In the genomic region with DNA sequence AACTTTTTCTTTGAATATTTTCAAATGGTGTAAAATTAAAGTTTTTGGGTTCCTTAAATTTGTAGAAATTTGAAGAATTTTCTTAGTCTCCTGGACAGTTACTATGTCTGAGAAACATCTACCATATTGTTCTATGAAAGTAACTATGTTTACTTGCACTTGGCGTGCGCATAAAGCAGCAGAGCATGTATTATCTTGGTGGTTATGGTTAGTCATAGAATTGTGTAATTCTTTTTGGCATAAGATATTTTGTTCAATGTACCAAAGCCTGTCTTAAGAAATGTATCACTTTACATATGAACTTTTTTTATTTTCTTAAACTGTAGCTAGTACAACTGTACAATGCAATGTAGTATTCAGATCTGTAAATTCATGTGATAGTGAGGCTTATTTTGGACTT, we compare ENCODE assay signal across 18 cellular contexts. TPM values are rescaled to one million over a fixed set of nuclear protein-coding genes. Genes with fewer than 3 reads are reported as not detected.
DNase-seq lines count a peak whose midpoint lies in the region; ATAC-seq and TF ChIP-seq lines count a peak whose summit lies in the region.
"Had no signal": no experiment of that assay in that cellular context is flagged by ENCODE, and none has a peak within 500 bp of the region (broad histone marks: within the 10 kb centered on the region; RNA-seq: fewer than 3 reads in every experiment).

No MANE protein-coding gene starts in this region.

- H3K27me3 ChIP-seq in osteoblast (ENCODE audit: insufficient read depth, low read length): no peaks in the 10 kb centered on the region
- H3K27me3 ChIP-seq: thyroid gland had no signal

- no peaks in the 10 kb centered on the region for H3K9me3 Mint-ChIP-seq in activated naive CD8-positive, alpha-beta T cell treated with anti-CD3 and anti-CD28 coated beads for 36 hours

- no peak overlapping the region for H3K4me3 Mint-ChIP-seq in activated naive CD8-positive, alpha-beta T cell treated with anti-CD3 and anti-CD28 coated beads for 36 hours
- H3K4me3 Mint-ChIP-seq: CD14-positive monocyte, naive B cell had no signal

- no peaks in the 10 kb centered on the region for H3K36me3 Mint-ChIP-seq in activated naive CD8-positive, alpha-beta T cell treated with anti-CD3 and anti-CD28 coated beads for 36 hours
- H3K36me3 Mint-ChIP-seq: naive B cell had no signal

- no peaks in the 10 kb centered on the region for H3K4me1 Mint-ChIP-seq in activated naive CD8-positive, alpha-beta T cell treated with anti-CD3 and anti-CD28 coated beads for 36 hours
- H3K4me1 Mint-ChIP-seq: CD14-positive monocyte, naive B cell had no signal

- H3K36me3 ChIP-seq in osteoblast (ENCODE audit: insufficient read depth, low read length): no peaks in the 10 kb centered on the region
- H3K36me3 ChIP-seq: thyroid gland had no signal

- no peak overlapping the region for H2AFZ ChIP-seq in osteoblast (ENCODE audit: low read length)

- no peaks in the 10 kb centered on the region for H4K20me1 ChIP-seq in osteoblast (ENCODE audit: insufficient read depth, low read length)

- peaks cover 11% of the 10 kb centered on the region for H3K4me1 ChIP-seq in osteoblast (ENCODE audit: insufficient read depth, low read length)

- no peak overlapping the region for H3K27ac Mint-ChIP-seq in activated naive CD8-positive, alpha-beta T cell treated with anti-CD3 and anti-CD28 coated beads for 36 hours
- H3K27ac Mint-ChIP-seq: CD14-positive monocyte, naive B cell had no signal

- peak overlapping the region; percentile 19 for H3K27ac ChIP-seq in osteoblast (ENCODE audit: low read depth, low read length)
- H3K27ac ChIP-seq: thyroid gland had no signal

- no peak overlapping the region for H3K4me3 ChIP-seq in osteoblast (ENCODE audit: insufficient read depth, low read length)
- H3K4me3 ChIP-seq: thyroid gland had no signal

- H3K27me3 Mint-ChIP-seq in activated naive CD8-positive, alpha-beta T cell treated with anti-CD3 and anti-CD28 coated beads for 36 hours: no peaks in the 10 kb centered on the region

- no peak for TF ChIP-seq CTCF in osteoblast (IDR thresholded peaks at IDR 0.05; ENCODE audit: extremely low read depth, low read depth, low read length)

- DNase-seq in GM03348 (ENCODE audit: low spot score) (peak; percentile 16), RPMI7951 (ENCODE audit: low read depth) (peak; percentile 21), fibroblast of gingiva (ENCODE audit: low read depth) (peak; percentile 90), osteoblast (ENCODE audit: insufficient read length, low spot score, missing footprints) (peak; percentile 38), NOMO-1 treated with DMSO at 0.1 percent for 48 hours (lab: John Stamatoyannopoulos, UW; ENCODE audit: unreplicated experiment) (no peak), cerebellum (ENCODE audit: low spot score) (no peak)
- no peak for DNase-seq in activated naive CD8-positive, alpha-beta T cell treated with anti-CD3 and anti-CD28 coated beads for 36 hours
- DNase-seq: activated CD8-positive, alpha-beta memory T cell treated with anti-CD3 and anti-CD28 coated beads for 24 hours; activated gamma-delta T cell; caudate nucleus; naive B cell; NCI-H1105 treated with DMSO at 0.1 percent for 48 hours; NCI-H345; thyroid gland had no signal

- no peaks in the 10 kb centered on the region for H3K79me2 ChIP-seq in osteoblast (ENCODE audit: insufficient read depth, low read length)

- H3K4me2 ChIP-seq in osteoblast (ENCODE audit: insufficient read depth, low read length): no peak overlapping the region

- ATAC-seq in HG02840 (IDR thresholded peaks at IDR 0.05; ENCODE audit: low FRiP score, unreplicated experiment): no peak

- H3K9me3 ChIP-seq in osteoblast (ENCODE audit: low read depth, low read length): no peaks in the 10 kb centered on the region
- H3K9me3 ChIP-seq: thyroid gland had no signal

RNA-seq across cellular contexts. Expression of gene CDS1, which starts 49.2 kb away (rescaled TPM):
- total RNA-seq in RPMI7951 (2014; rRNA removed; shearing (Covaris generic)): 0.12 and 0.20 TPM in 2 replicates
- total RNA-seq in osteoblast: under 0.01 and 0.29 TPM in 2 replicates
- under 1 TPM; 0.12 to 0.30 TPM for total RNA-seq in activated naive CD8-positive, alpha-beta T cell treated with anti-CD3 and anti-CD28 coated beads for 36 hours
- 28.9 TPM for total RNA-seq in cerebellum
- total RNA-seq: G401, OCI-LY7 had no signal

Comparison
In these comparisons a context has a peak if more than half of its experiments do, and no peak if none do; other contexts are left out.
1. DNase-seq: peak in GM03348 (single experiment), RPMI7951 (single experiment), fibroblast of gingiva (single experiment) and osteoblast (single experiment); none in activated naive CD8-positive, alpha-beta T cell treated with anti-CD3 and anti-CD28 coated beads for 36 hours (single experiment), NOMO-1 treated with DMSO at 0.1 percent for 48 hours (single experiment) and cerebellum (single experiment).
2. RNA of gene CDS1, which starts 49.2 kb away (total RNA-seq): 28.9 TPM in cerebellum (single experiment); 0.12 to 0.30 TPM in activated naive CD8-positive, alpha-beta T cell treated with anti-CD3 and anti-CD28 coated beads for 36 hours, 0.12 to 0.20 TPM in RPMI7951 and under 0.01 to 0.29 TPM in osteoblast; every median in the first group is over 10 times any median in the second.